ENCODE assay signal across 23 cellular contexts in genomic region chr9:91522496-91522895, GRCh38.
"Had no signal": no experiment of that assay in that cellular context is flagged by ENCODE, and none has a peak within 500 bp of the region (broad histone marks: within the 10 kb centered on the region; RNA-seq: fewer than 3 reads in every experiment).

No MANE protein-coding gene starts in this region.

- H3K4me3 ChIP-seq: dorsolateral prefrontal cortex, left lung, lower lobe of right lung, neural progenitor cell, tibial nerve had no signal

- H3K27me3 ChIP-seq: dorsolateral prefrontal cortex, neural progenitor cell, tibial nerve had no signal

- DNase-seq: activated CD4-positive, alpha-beta memory T cell treated with anti-CD3 and anti-CD28 coated beads for 36 hours; activated CD4-positive, alpha-beta T cell treated with anti-CD3 and anti-CD28 coated beads, Interleukin-2, amount 10 ng/mL, durations not matched to agents 24 days and 14 days; activated CD8-positive, alpha-beta memory T cell treated with anti-CD3 and anti-CD28 coated beads, Interleukin-2, amount 50 U/mL, for 4 hours; activated gamma-delta T cell; activated naive CD4-positive, alpha-beta T cell treated with anti-CD3 and anti-CD28 coated beads, Interleukin-2, amount 50 U/mL, for 16 hours; activated T-cell treated with anti-CD3 and anti-CD28 coated beads, Interleukin-2, amount 50 U/mL, for 1 hour; anterior cingulate cortex; dorsolateral prefrontal cortex; effector memory CD4-positive, alpha-beta T cell; left lung; lower lobe of right lung; mesendoderm; natural killer cell; occipital lobe; right cardiac atrium; stimulated activated CD4-positive, alpha-beta T cell treated with anti-CD3 and anti-CD28 coated beads, Interleukin-15, amount 100 ng/mL, for 24 hours; stimulated activated CD4-positive, alpha-beta T cell treated with anti-CD3 and anti-CD28 coated beads, Interleukin-2, amount 100 ng/mL, for 24 hours; stimulated activated naive CD4-positive, alpha-beta T cell had no signal

- H3K27ac ChIP-seq: dorsolateral prefrontal cortex, left lung, lower lobe of right lung, neural progenitor cell, tibial nerve, VCaP had no signal

- H3K27ac Mint-ChIP-seq: activated CD4-positive, alpha-beta memory T cell treated with anti-CD3 and anti-CD28 coated beads for 36 hours; activated CD4-positive, alpha-beta T cell treated with anti-CD3 and anti-CD28 coated beads, Interleukin-2, amount 10 ng/mL, durations not matched to agents 24 days and 14 days; natural killer cell; neural progenitor cell had no signal

- H3K4me1 ChIP-seq: left lung, lower lobe of right lung, neural progenitor cell, tibial nerve had no signal

- H3K4me1 Mint-ChIP-seq: activated CD4-positive, alpha-beta T cell treated with anti-CD3 and anti-CD28 coated beads, Interleukin-2, amount 10 ng/mL, durations not matched to agents 24 days and 14 days; central memory CD8-positive, alpha-beta T cell; natural killer cell; neural progenitor cell had no signal

- H3K36me3 Mint-ChIP-seq: activated CD4-positive, alpha-beta memory T cell treated with anti-CD3 and anti-CD28 coated beads for 36 hours; neural progenitor cell had no signal

- H3K9me3 Mint-ChIP-seq: activated CD4-positive, alpha-beta memory T cell treated with anti-CD3 and anti-CD28 coated beads for 36 hours; activated CD4-positive, alpha-beta T cell treated with anti-CD3 and anti-CD28 coated beads, Interleukin-2, amount 10 ng/mL, durations not matched to agents 24 days and 14 days; central memory CD8-positive, alpha-beta T cell had no signal

- H3K36me3 ChIP-seq: left lung, lower lobe of right lung, neural progenitor cell, tibial nerve had no signal

- ATAC-seq: activated CD4-positive, CD25-positive, alpha-beta regulatory T cell treated with anti-CD3 and anti-CD28 coated beads, Interleukin-2, amount 50 U/mL, for 24 hours; left lung; lower lobe of right lung; natural killer cell; right cardiac atrium had no signal

- H3K4me3 Mint-ChIP-seq: activated CD4-positive, alpha-beta memory T cell treated with anti-CD3 and anti-CD28 coated beads for 36 hours; activated CD4-positive, alpha-beta T cell treated with anti-CD3 and anti-CD28 coated beads, Interleukin-2, amount 10 ng/mL, durations not matched to agents 24 days and 14 days; central memory CD8-positive, alpha-beta T cell; natural killer cell; neural progenitor cell had no signal

- H3K9me3 ChIP-seq: lower lobe of right lung had no signal
